Comparison of ENCODE assay signal across 22 cellular contexts in the genomic region with DNA sequence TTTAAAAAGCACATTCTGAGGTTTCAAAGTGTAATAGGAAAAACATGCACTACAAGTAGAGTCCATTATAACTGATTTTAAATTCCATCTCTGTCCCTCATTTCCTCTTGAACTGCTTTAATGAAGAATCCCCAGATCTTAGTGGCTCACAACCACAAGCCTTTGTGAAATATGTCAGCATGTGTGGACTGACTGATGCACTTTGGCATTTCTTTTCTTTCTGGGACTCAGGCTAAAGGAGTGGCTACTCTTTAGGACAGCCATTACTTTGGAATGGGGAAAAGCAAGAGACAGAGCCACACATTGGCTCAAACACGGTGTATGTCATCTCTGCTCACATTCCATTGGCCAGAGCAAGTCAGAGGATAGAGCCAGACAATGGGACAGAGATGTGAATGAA.
DNase-seq lines count a peak whose midpoint lies in the region; TF ChIP-seq lines count a peak whose summit lies in the region.
"Had no signal": no experiment of that assay in that cellular context is flagged by ENCODE, and none has a peak within 500 bp of the region (broad histone marks: within the 10 kb centered on the region; RNA-seq: fewer than 3 reads in every experiment).

No MANE protein-coding gene starts in this region.

- H3K79me2 ChIP-seq in trophoblast cell (ENCODE audit: control insufficient read depth, insufficient read depth, low read length, poor library complexity): no peaks in the 10 kb centered on the region

- no peaks in the 10 kb centered on the region for H3K27me3 ChIP-seq in trophoblast cell (ENCODE audit: insufficient read depth, low read length)
- H3K27me3 ChIP-seq: BE2C; BLaER1 treated with 17β-estradiol and CSF1 and Interleukin-3, amounts not matched to agents 10 nM and 100 nM had no signal

- no peaks in the 10 kb centered on the region for H3K4me1 Mint-ChIP-seq in type B pancreatic cell (ENCODE audit: unreplicated experiment)
- H3K4me1 Mint-ChIP-seq: CD14-positive monocyte; CD8-positive, alpha-beta memory T cell had no signal

- WGBS in trophoblast cell (ENCODE audit: extremely low coverage, insufficient coverage, insufficient read length): no CpG with 5 or more reads among the region's 1 CpG

- in situ Hi-C loops in Caki2 (cut with HindIII; ENCODE audit: low pct_unique_long_range_greater_than_20kb, low sequenced_read_pairs): no loop called here
- in situ Hi-C loops in astrocyte of the spinal cord (cut with HindIII; ENCODE audit: low sequenced_read_pairs): no loop called here

- DNase-seq in Caki2 (ENCODE audit: low read depth): peak; percentile 3
- peak; percentile 14 for DNase-seq in HT1080 (ENCODE audit: low read depth)
- DNase-seq in astrocyte of the spinal cord (ENCODE audit: low read depth, low spot score): peak; percentile 45
- DNase-seq in renal cortical epithelial cell (ENCODE audit: low read depth): peak; percentile 26
- DNase-seq in type B pancreatic cell (ENCODE audit: extremely low spot score, unreplicated experiment): no peak
- DNase-seq in trophoblast cell: no peak
- no peak for DNase-seq in activated CD4-positive, alpha-beta T cell treated with anti-CD3 and anti-CD28 coated beads, Interleukin-2, amount 50 U/mL, for 48 hours
- DNase-seq: 8988T; ACHN; AML-193; BE2C; Calu3; CD4-positive, alpha-beta T cell; CD8-positive, alpha-beta memory T cell; DMS153; DND-41; GM23248; H7; HCEC 1CT had no signal

- H3K4me1 ChIP-seq in trophoblast cell (ENCODE audit: control insufficient read depth in 1 of 2, insufficient read depth in 2 of 2, low read length in 2 of 2): no peaks in the 10 kb centered on the region
- H3K4me1 ChIP-seq: A549; BE2C; BLaER1 treated with 17β-estradiol and CSF1 and Interleukin-3, amounts not matched to agents 10 nM and 100 nM had no signal

- no peaks in the 10 kb centered on the region for H3K9me3 Mint-ChIP-seq in type B pancreatic cell

- H4K8ac ChIP-seq in trophoblast cell (ENCODE audit: low read depth, low read length): no peak overlapping the region

- no peak overlapping the region for H3K27ac ChIP-seq in trophoblast cell (ENCODE audit: low read depth, low read length)
- H3K27ac ChIP-seq: A549; BLaER1 treated with 17β-estradiol and CSF1 and Interleukin-3, amounts not matched to agents 10 nM and 100 nM; GM23248 had no signal

- no peak overlapping the region for H2AFZ ChIP-seq in trophoblast cell (ENCODE audit: insufficient read depth, low read length, poor library complexity)
- H2AFZ ChIP-seq: GM23248 had no signal

- no peaks in the 10 kb centered on the region for H3K27me3 Mint-ChIP-seq in type B pancreatic cell
- H3K27me3 Mint-ChIP-seq: CD4-positive, alpha-beta T cell; CD8-positive, alpha-beta memory T cell had no signal

- no peaks in the 10 kb centered on the region for H3K36me3 ChIP-seq in trophoblast cell (ENCODE audit: control insufficient read depth in 1 of 2, insufficient read depth in 2 of 2, low read length in 2 of 2)
- H3K36me3 ChIP-seq: BE2C; BLaER1 treated with 17β-estradiol and CSF1 and Interleukin-3, amounts not matched to agents 10 nM and 100 nM had no signal

- H3K4me2 ChIP-seq in trophoblast cell (ENCODE audit: low read length): no peak overlapping the region
- H3K4me2 ChIP-seq: A549; BLaER1 treated with 17β-estradiol and CSF1 and Interleukin-3, amounts not matched to agents 10 nM and 100 nM had no signal

- H3K79me1 ChIP-seq in trophoblast cell (ENCODE audit: low read length): no peaks in the 10 kb centered on the region

- no peak overlapping the region for H3K4ac ChIP-seq in trophoblast cell (ENCODE audit: low read depth, low read length)

- H2BK5ac ChIP-seq in trophoblast cell (ENCODE audit: low read depth, low read length, poor library complexity): no peak overlapping the region

- H3K36me3 Mint-ChIP-seq in type B pancreatic cell: no peaks in the 10 kb centered on the region
- H3K36me3 Mint-ChIP-seq: CD14-positive monocyte; CD8-positive, alpha-beta memory T cell had no signal

- peaks cover 2% of the 10 kb centered on the region for H3K9me3 ChIP-seq in trophoblast cell (ENCODE audit: insufficient read depth, low read depth, low read length)
- H3K9me3 ChIP-seq: A549, BE2C had no signal

- H3K9ac ChIP-seq in trophoblast cell (ENCODE audit: low read length): no peak overlapping the region
- H3K9ac ChIP-seq: BLaER1 treated with 17β-estradiol and CSF1 and Interleukin-3, amounts not matched to agents 10 nM and 100 nM; GM23248 had no signal

- no peak overlapping the region for H3K27ac Mint-ChIP-seq in type B pancreatic cell
- H3K27ac Mint-ChIP-seq: CD14-positive monocyte; CD4-positive, alpha-beta T cell; CD8-positive, alpha-beta memory T cell had no signal

- H3K23ac ChIP-seq in trophoblast cell (ENCODE audit: low read length): no peak overlapping the region

- H2BK12ac ChIP-seq in trophoblast cell (ENCODE audit: low read length): no peak overlapping the region

- no peak overlapping the region for H3K18ac ChIP-seq in trophoblast cell (ENCODE audit: low read length)

- H3K4me3 ChIP-seq in astrocyte of the spinal cord (ENCODE audit: low read depth, low read length) (no peak overlapping the region), trophoblast cell (ENCODE audit: low read depth, low read length) (no peak overlapping the region)
- H3K4me3 ChIP-seq: A549; BLaER1 treated with 17β-estradiol and CSF1 and Interleukin-3, amounts not matched to agents 10 nM and 100 nM; GM23248 had no signal

- H2BK120ac ChIP-seq in trophoblast cell (ENCODE audit: insufficient read depth, low read length, poor library complexity): no peak overlapping the region

- H4K12ac ChIP-seq in trophoblast cell (ENCODE audit: low read depth, low read length): no peak overlapping the region

- no peak overlapping the region for H2AK5ac ChIP-seq in trophoblast cell (ENCODE audit: low read length)

- H3K4me3 Mint-ChIP-seq in type B pancreatic cell: no peak overlapping the region
- H3K4me3 Mint-ChIP-seq: CD14-positive monocyte; CD4-positive, alpha-beta T cell; CD8-positive, alpha-beta memory T cell had no signal

- no peak for TF ChIP-seq CTCF in astrocyte of the spinal cord (IDR thresholded peaks at IDR 0.05; ENCODE audit: low read depth, low read length)
- TF ChIP-seq CTCF in type B pancreatic cell (conservative IDR thresholded peaks at IDR 0.05): no peak

- H3K14ac ChIP-seq in trophoblast cell (ENCODE audit: low read length): no peak overlapping the region

- no peak overlapping the region for H4K91ac ChIP-seq in trophoblast cell (ENCODE audit: low read depth, low read length)

Comparison
In these comparisons a context has a peak if more than half of its experiments do, and no peak if none do; other contexts are left out.
1. DNase-seq: peak in Caki2 (single experiment), HT1080 (single experiment), astrocyte of the spinal cord (single experiment) and renal cortical epithelial cell (single experiment); none in type B pancreatic cell (single experiment), trophoblast cell (0 of 2) and activated CD4-positive, alpha-beta T cell treated with anti-CD3 and anti-CD28 coated beads, Interleukin-2, amount 50 U/mL, for 48 hours (0 of 2).